ENCODE assay signal across 8 cellular contexts in genomic region chr20:17569616-17570346, GRCh38. TPM values are rescaled to one million over a fixed set of nuclear protein-coding genes. Genes with fewer than 3 reads are reported as not detected.
A peak's percentile ranks its signal among the peaks of the same experiment; 100 is the strongest.
DNase-seq lines count a peak whose midpoint lies in the region; ATAC-seq and TF ChIP-seq lines count a peak whose summit lies in the region.

TSS of gene DSTN (plus strand) at chr20:17570075. CDS start at chr20:17570209, 134 bp downstream.

- H3K4me3 ChIP-seq in Jurkat, Clone E6-1 (ENCODE audit: low read length) = peak within 1 kb of the TSS; percentile 68
- peak within 1 kb of the TSS; percentile 95 to 100 for H3K4me3 ChIP-seq in muscle layer of colon (ENCODE audit: low read depth in 1 of 2, low read length in 2 of 2)

- H3K27me3 ChIP-seq in muscle layer of colon (ENCODE audit: control insufficient read depth in 1 of 2, insufficient read depth in 2 of 2, low read length in 2 of 2) = no peaks in the 10 kb centered on the region

- H3K9ac ChIP-seq in muscle layer of colon (ENCODE audit: low read length) = peak within 1 kb of the TSS; percentile 83

- no peaks in the 10 kb centered on the region for H3K36me3 ChIP-seq in muscle layer of colon (ENCODE audit: insufficient read depth, low read length)

- H3K27ac ChIP-seq in muscle layer of colon (ENCODE audit: low read depth, low read length) = peak within 1 kb of the TSS; percentile 98

- peaks cover 40% of the 10 kb centered on the region for H3K4me1 ChIP-seq in muscle layer of colon (ENCODE audit: insufficient read depth, low read length)

- peak; percentile 86 for DNase-seq in DMS79 (lab: John Stamatoyannopoulos, UW)
- peak; percentile 71 for DNase-seq in Jurkat, Clone E6-1 (ENCODE audit: low read depth, low spot score)
- DNase-seq in activated T-cell treated with anti-CD3 and anti-CD28 coated beads, Interleukin-2, amount 50 U/mL, for 48 hours = peak; percentile 87 to 92
- peak; percentile 72 for DNase-seq in stimulated activated CD8-positive, alpha-beta memory T cell treated with anti-CD3 and anti-CD28 coated beads, Interleukin-7, amount 100 ng/mL, for 24 hours (ENCODE audit: low read depth)

- no peaks in the 10 kb centered on the region for H3K9me3 ChIP-seq in muscle layer of colon (ENCODE audit: low read length)

- ATAC-seq in GM21717 (IDR thresholded peaks at IDR 0.05; ENCODE audit: unreplicated experiment) (peak; percentile 92), esophagus mucosa (peak; percentile 90)

TF ChIP-seq in PFSK-1, 5 proteins besides CTCF, POLR2A, EP300 and RAD21:
- TF ChIP-seq POLR2AphosphoS5 (IDR thresholded peaks at IDR 0.05; ENCODE audit: low read depth, low read length) = 0 out of 2 replicates have a peak, but pooled peaks have one; percentile 19
- TF ChIP-seq SIN3A (IDR thresholded peaks at IDR 0.05; ENCODE audit: borderline replicate concordance, insufficient read depth, low read length) = no peak
- 0 out of 2 replicates have a peak, but pooled peaks have one; percentile 37 for TF ChIP-seq TAF1 (IDR thresholded peaks at IDR 0.05; ENCODE audit: borderline replicate concordance, insufficient read depth, low read length)
- TF ChIP-seq FOXP2 (optimal IDR thresholded peaks at IDR 0.05; ENCODE audit: borderline replicate concordance, extremely low read depth, extremely low read length, insufficient read depth) = peak; percentile 57

RNA-seq across cellular contexts. Expression of gene DSTN, which starts in this region (rescaled TPM):
- 116 TPM for polyA plus RNA-seq in Jurkat, Clone E6-1 (2012; ENCODE audit: insufficient read depth, insufficient read length)
- polyA plus RNA-seq in PFSK-1 (2012; ENCODE audit: insufficient read length, low read depth) = 120 TPM
- total RNA-seq in esophagus mucosa = 222 TPM

Comparison
In these comparisons a context has a peak if more than half of its experiments do, and no peak if none do; other contexts are left out.
1. Peak in every context shown above with its lines: DNase-seq, ATAC-seq, H3K4me3 ChIP-seq and H3K27ac ChIP-seq.